In the genomic region with DNA sequence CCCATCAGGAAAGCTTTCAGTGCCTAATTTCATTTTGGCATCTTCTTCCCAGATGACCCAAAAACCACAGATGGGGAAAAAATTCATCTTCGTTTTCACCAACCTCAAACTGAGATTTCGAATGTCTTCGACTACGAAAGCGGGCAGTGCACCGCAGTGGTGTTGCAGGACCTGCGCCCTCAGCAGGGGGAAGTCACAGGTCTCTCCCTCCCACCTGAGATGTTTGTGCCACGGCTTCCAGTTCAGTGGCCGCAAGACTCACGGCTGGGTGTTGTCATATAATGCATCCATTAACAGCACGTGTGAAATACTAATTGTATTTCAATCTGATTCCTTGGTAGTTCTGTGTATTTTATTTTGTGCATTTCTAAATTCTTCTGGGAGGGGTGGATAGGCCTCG, we compare ENCODE assay signal across 29 cellular contexts.
"Had no signal": no experiment of that assay in that cellular context is flagged by ENCODE, and none has a peak within 500 bp of the region (broad histone marks: within the 10 kb centered on the region; RNA-seq: fewer than 3 reads in every experiment).

No MANE protein-coding gene starts in this region.

- H3K79me2 ChIP-seq: hepatocyte, parathyroid adenoma had no signal

- ATAC-seq: esophagus mucosa; gastrocnemius medialis; left cardiac atrium; left lung; mucosa of descending colon; right cardiac atrium; stimulated activated memory B cell treated with anti-CD40 and anti-IgM and Interleukin-4, amounts not matched to agents 10 μg/mL and 1 μg/mL and 100 μg/mL, for 72 hours; stimulated activated naive CD8-positive, alpha-beta T cell treated with anti-CD3 and anti-CD28 coated beads, Interleukin-15, Interleukin-2, amounts not matched to agents 100 U/mL and 50 U/mL, for 24 hours had no signal

- H3K27ac ChIP-seq: dorsolateral prefrontal cortex, epithelial cell of prostate, gastrocnemius medialis, heart left ventricle, hepatocyte, left lung, parathyroid adenoma, prostate gland, sigmoid colon, testis, tibial artery had no signal

- H3K36me3 ChIP-seq: gastrocnemius medialis, heart left ventricle, left lung, prostate gland, sigmoid colon, tibial artery had no signal

- H3K4me1 ChIP-seq: gastrocnemius medialis, heart left ventricle, left lung, parathyroid adenoma, prostate gland, sigmoid colon, testis, tibial artery had no signal

- H3K4me3 ChIP-seq: dorsolateral prefrontal cortex, gastrocnemius medialis, heart left ventricle, hepatocyte, left lung, mucosa of descending colon, prostate gland, sigmoid colon, testis, tibial artery had no signal

- H3K4me2 ChIP-seq: hepatocyte had no signal

- H3K4me3 Mint-ChIP-seq: endodermal cell; mesothelial cell of epicardium; naive B cell; natural killer cell treated with Interleukin-12 subunit alpha and Interleukin-12 subunit beta and Interleukin-15 and Interleukin-18, amount 100 ng/mL, for 72 hours; stimulated activated memory B cell treated with anti-CD40 and anti-IgM and Interleukin-4, amounts not matched to agents 10 μg/mL and 1 μg/mL and 100 μg/mL, for 72 hours; type B pancreatic cell had no signal

- H3K9me3 ChIP-seq: gastrocnemius medialis, heart left ventricle, left lung, mucosa of descending colon, prostate gland, sigmoid colon, testis, tibial artery had no signal

- H3K27me3 ChIP-seq: gastrocnemius medialis, hepatocyte, testis had no signal

- H3K27ac Mint-ChIP-seq: endodermal cell; mesothelial cell of epicardium; natural killer cell treated with Interleukin-12 subunit alpha and Interleukin-12 subunit beta and Interleukin-15 and Interleukin-18, amount 100 ng/mL, for 72 hours; stimulated activated memory B cell treated with anti-CD40 and anti-IgM and Interleukin-4, amounts not matched to agents 10 μg/mL and 1 μg/mL and 100 μg/mL, for 72 hours; type B pancreatic cell had no signal

- H3K9me3 Mint-ChIP-seq: natural killer cell treated with Interleukin-12 subunit alpha and Interleukin-12 subunit beta and Interleukin-15 and Interleukin-18, amount 100 ng/mL, for 72 hours had no signal

- DNase-seq: effector CD8-positive, alpha-beta T cell; foreskin fibroblast; gastrocnemius medialis; heart left ventricle; left cardiac atrium; left lung; mesenchymal stem cell; mucosa of descending colon; naive B cell; occipital lobe; right cardiac atrium; sigmoid colon; stimulated activated CD4-positive, alpha-beta T cell treated with anti-CD3 and anti-CD28 coated beads, Interleukin-2, amount 100 ng/mL, for 24 hours; stimulated activated CD4-positive, alpha-beta T cell treated with anti-CD3 and anti-CD28 coated beads, Interleukin-4, amount 100 ng/mL, for 24 hours; stimulated activated naive CD8-positive, alpha-beta T cell treated with anti-CD3 and anti-CD28 coated beads, Interleukin-15, Interleukin-2, amounts not matched to agents 100 U/mL and 50 U/mL, for 24 hours; substantia nigra; testis; tibial artery had no signal

- H2AFZ ChIP-seq: hepatocyte, parathyroid adenoma had no signal

- H3K4me1 Mint-ChIP-seq: endodermal cell; mesothelial cell of epicardium; naive B cell; stimulated activated memory B cell treated with anti-CD40 and anti-IgM and Interleukin-4, amounts not matched to agents 10 μg/mL and 1 μg/mL and 100 μg/mL, for 72 hours had no signal

- H3K36me3 Mint-ChIP-seq: mesothelial cell of epicardium; natural killer cell treated with Interleukin-12 subunit alpha and Interleukin-12 subunit beta and Interleukin-15 and Interleukin-18, amount 100 ng/mL, for 72 hours; stimulated activated memory B cell treated with anti-CD40 and anti-IgM and Interleukin-4, amounts not matched to agents 10 μg/mL and 1 μg/mL and 100 μg/mL, for 72 hours; type B pancreatic cell had no signal
